ENCODE assay signal across 1 cellular context in genomic region chr2:225748606-225749005, GRCh38.
TF ChIP-seq lines count a peak whose summit lies in the region.

No MANE protein-coding gene starts in this region.

TF ChIP-seq in SK-N-SH, 30 proteins besides CTCF, POLR2A, EP300 and RAD21 (continued from another document):
- TF ChIP-seq IRF3 (IDR thresholded peaks at IDR 0.05; ENCODE audit: low read depth, low read length) (no peak), RFX5 (IDR thresholded peaks at IDR 0.05; ENCODE audit: low read length) (no peak), FOSL2 (IDR thresholded peaks at IDR 0.05; ENCODE audit: borderline replicate concordance, low read depth) (no peak)
TF ChIP-seq in SK-N-SH: peak in this region for 0.
